In the genomic region with DNA sequence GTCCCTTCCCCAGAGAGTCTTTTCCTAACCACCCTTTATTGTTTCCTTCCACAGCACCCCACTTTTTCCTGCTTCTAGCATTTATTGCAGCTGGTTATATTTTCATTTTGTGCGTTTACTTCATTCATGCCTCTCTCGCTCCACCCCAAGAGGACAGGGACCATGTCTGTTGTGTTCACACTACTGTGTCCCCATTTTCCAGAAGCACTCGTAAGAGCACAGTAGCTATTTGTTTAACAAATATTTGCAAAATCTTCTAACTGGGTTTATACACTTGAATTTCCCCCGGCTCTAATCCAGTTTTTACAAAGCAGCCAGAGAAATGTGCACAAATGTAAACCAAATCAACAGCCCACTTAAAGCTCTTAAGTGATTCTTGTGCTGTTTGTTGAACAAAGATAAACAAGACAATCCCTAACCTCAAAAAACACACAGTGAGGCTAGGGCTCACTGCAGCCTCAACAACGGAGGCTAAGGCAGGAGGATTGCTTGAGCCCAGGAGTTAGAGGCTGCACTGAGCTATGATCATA, we compare ENCODE assay signal across 36 cellular contexts. TPM values are rescaled to one million over a fixed set of nuclear protein-coding genes. Genes with fewer than 3 reads are reported as not detected.
"Had no signal": no experiment of that assay in that cellular context is flagged by ENCODE, and none has a peak within 500 bp of the region (broad histone marks: within the 10 kb centered on the region; RNA-seq: fewer than 3 reads in every experiment).

No MANE protein-coding gene starts in this region.

- ATAC-seq: activated CD4-positive, alpha-beta T cell treated with anti-CD3 and anti-CD28 coated beads for 36 hours; activated CD8-positive, alpha-beta memory T cell treated with anti-CD3 and anti-CD28 coated beads, Interleukin-2, amount 10 ng/mL, durations not matched to agents 7 days and 5 days; activated CD8-positive, alpha-beta T cell treated with anti-CD3 and anti-CD28 coated beads, Interleukin-2, amount 10 ng/mL, durations not matched to agents 7 days and 5 days; effector memory CD8-positive, alpha-beta T cell; gastroesophageal sphincter; left colon; natural killer cell; psoas muscle; stimulated activated memory B cell treated with anti-CD40 and anti-IgM and Interleukin-4, amounts not matched to agents 10 μg/mL and 1 μg/mL and 100 μg/mL, for 72 hours; stimulated activated naive CD8-positive, alpha-beta T cell treated with anti-CD3 and anti-CD28 coated beads, Interleukin-15, amount 100 ng/mL, for 72 hours had no signal

- H3K27me3 Mint-ChIP-seq: activated CD4-positive, alpha-beta T cell treated with anti-CD3 and anti-CD28 coated beads for 36 hours; activated CD8-positive, alpha-beta memory T cell treated with anti-CD3 and anti-CD28 coated beads, Interleukin-2, amount 10 ng/mL, durations not matched to agents 7 days and 5 days; effector memory CD8-positive, alpha-beta T cell; memory B cell; stimulated activated memory B cell treated with anti-CD40 and anti-IgM and Interleukin-4, amounts not matched to agents 10 μg/mL and 1 μg/mL and 100 μg/mL, for 72 hours; stimulated activated naive CD8-positive, alpha-beta T cell treated with anti-CD3 and anti-CD28 coated beads, Interleukin-15, amount 100 ng/mL, for 72 hours had no signal

- H3K27ac Mint-ChIP-seq: activated CD8-positive, alpha-beta memory T cell treated with anti-CD3 and anti-CD28 coated beads, Interleukin-2, amount 10 ng/mL, durations not matched to agents 7 days and 5 days; activated CD8-positive, alpha-beta T cell treated with anti-CD3 and anti-CD28 coated beads, Interleukin-2, amount 10 ng/mL, durations not matched to agents 7 days and 5 days; activated naive CD8-positive, alpha-beta T cell treated with anti-CD3 and anti-CD28 coated beads, Interleukin-2, amount 10 ng/mL, durations not matched to agents 7 days and 5 days; brain; memory B cell; natural killer cell; neural progenitor cell; stimulated activated memory B cell treated with anti-CD40 and anti-IgM and Interleukin-4, amounts not matched to agents 10 μg/mL and 1 μg/mL and 100 μg/mL, for 72 hours had no signal

- FAIRE-seq: kidney, small intestine had no signal

- H3K4me3 Mint-ChIP-seq: activated CD4-positive, alpha-beta T cell treated with anti-CD3 and anti-CD28 coated beads for 36 hours; activated CD8-positive, alpha-beta memory T cell treated with anti-CD3 and anti-CD28 coated beads, Interleukin-2, amount 10 ng/mL, durations not matched to agents 7 days and 5 days; activated CD8-positive, alpha-beta T cell treated with anti-CD3 and anti-CD28 coated beads, Interleukin-2, amount 10 ng/mL, durations not matched to agents 7 days and 5 days; activated naive CD8-positive, alpha-beta T cell treated with anti-CD3 and anti-CD28 coated beads, Interleukin-2, amount 10 ng/mL, durations not matched to agents 7 days and 5 days; effector memory CD8-positive, alpha-beta T cell; memory B cell; natural killer cell; neural progenitor cell; stimulated activated memory B cell treated with anti-CD40 and anti-IgM and Interleukin-4, amounts not matched to agents 10 μg/mL and 1 μg/mL and 100 μg/mL, for 72 hours; stimulated activated naive CD8-positive, alpha-beta T cell treated with anti-CD3 and anti-CD28 coated beads, Interleukin-15, amount 100 ng/mL, for 72 hours had no signal

- H3K4me1 ChIP-seq: ascending aorta, gastroesophageal sphincter, neural progenitor cell, parathyroid adenoma, psoas muscle, sigmoid colon, thyroid gland, upper lobe of left lung had no signal

- H3K9me3 ChIP-seq: ascending aorta, gastroesophageal sphincter, psoas muscle, sigmoid colon, thyroid gland, upper lobe of left lung had no signal

- H3K9me3 Mint-ChIP-seq: activated naive CD8-positive, alpha-beta T cell treated with anti-CD3 and anti-CD28 coated beads, Interleukin-2, amount 10 ng/mL, durations not matched to agents 7 days and 5 days; brain; effector memory CD8-positive, alpha-beta T cell; memory B cell; natural killer cell; neural progenitor cell; stimulated activated memory B cell treated with anti-CD40 and anti-IgM and Interleukin-4, amounts not matched to agents 10 μg/mL and 1 μg/mL and 100 μg/mL, for 72 hours; stimulated activated naive CD8-positive, alpha-beta T cell treated with anti-CD3 and anti-CD28 coated beads, Interleukin-15, amount 100 ng/mL, for 72 hours had no signal

- H3K4me3 ChIP-seq: ascending aorta, cardiac muscle cell, coronary artery, gastroesophageal sphincter, hepatocyte, neural progenitor cell, psoas muscle, sigmoid colon, thyroid gland, upper lobe of left lung had no signal

- DNase-seq: activated CD4-positive, alpha-beta T cell treated with anti-CD3 and anti-CD28 coated beads for 36 hours; activated CD4-positive, CD25-positive, alpha-beta regulatory T cell; activated CD8-positive, alpha-beta memory T cell treated with anti-CD3 and anti-CD28 coated beads, Interleukin-2, amount 10 ng/mL, durations not matched to agents 7 days and 5 days; activated CD8-positive, alpha-beta T cell treated with anti-CD3 and anti-CD28 coated beads, Interleukin-2, amount 10 ng/mL, durations not matched to agents 7 days and 5 days; activated effector memory CD4-positive, alpha-beta T cell treated with Interleukin-2 at 50 U/mL for 16 hours; activated naive CD4-positive, alpha-beta T cell treated with Interleukin-2 at 50 U/mL for 16 hours; activated naive CD8-positive, alpha-beta T cell treated with anti-CD3 and anti-CD28 coated beads, Interleukin-2, amount 10 ng/mL, durations not matched to agents 7 days and 5 days; cerebellar nuclear complex; effector memory CD8-positive, alpha-beta T cell; erythroblast; kidney; left colon; natural killer cell; occipital lobe; psoas muscle; sigmoid colon; small intestine; stimulated activated CD4-positive, alpha-beta T cell treated with anti-CD3 and anti-CD28 coated beads, Interleukin-4, amount 100 ng/mL, for 24 hours; stimulated activated naive CD8-positive, alpha-beta T cell treated with anti-CD3 and anti-CD28 coated beads, Interleukin-15, amount 100 ng/mL, for 72 hours; substantia nigra; thyroid gland; upper lobe of left lung had no signal

- H3K27me3 ChIP-seq: ascending aorta, cardiac muscle cell, gastroesophageal sphincter, hepatocyte, neural progenitor cell, sigmoid colon, thyroid gland, upper lobe of left lung had no signal

- H3K4me1 Mint-ChIP-seq: activated CD4-positive, alpha-beta T cell treated with anti-CD3 and anti-CD28 coated beads for 36 hours; activated CD8-positive, alpha-beta memory T cell treated with anti-CD3 and anti-CD28 coated beads, Interleukin-2, amount 10 ng/mL, durations not matched to agents 7 days and 5 days; activated naive CD8-positive, alpha-beta T cell treated with anti-CD3 and anti-CD28 coated beads, Interleukin-2, amount 10 ng/mL, durations not matched to agents 7 days and 5 days; brain; natural killer cell; neural progenitor cell; stimulated activated memory B cell treated with anti-CD40 and anti-IgM and Interleukin-4, amounts not matched to agents 10 μg/mL and 1 μg/mL and 100 μg/mL, for 72 hours had no signal

- H3K36me3 ChIP-seq: ascending aorta, cardiac muscle cell, gastroesophageal sphincter, neural progenitor cell, sigmoid colon, thyroid gland, upper lobe of left lung had no signal

- H3K27ac ChIP-seq: ascending aorta, cardiac muscle cell, coronary artery, gastroesophageal sphincter, hepatocyte, neural progenitor cell, parathyroid adenoma, psoas muscle, sigmoid colon, thyroid gland, upper lobe of left lung had no signal

- H3K36me3 Mint-ChIP-seq: activated CD8-positive, alpha-beta memory T cell treated with anti-CD3 and anti-CD28 coated beads, Interleukin-2, amount 10 ng/mL, durations not matched to agents 7 days and 5 days; activated naive CD8-positive, alpha-beta T cell treated with anti-CD3 and anti-CD28 coated beads, Interleukin-2, amount 10 ng/mL, durations not matched to agents 7 days and 5 days; brain; memory B cell; natural killer cell; neural progenitor cell; stimulated activated memory B cell treated with anti-CD40 and anti-IgM and Interleukin-4, amounts not matched to agents 10 μg/mL and 1 μg/mL and 100 μg/mL, for 72 hours had no signal

RNA-seq across cellular contexts. Expression of gene VRTN, which starts 39.1 kb away (rescaled TPM):
- total RNA-seq: activated CD4-positive, alpha-beta T cell treated with anti-CD3 and anti-CD28 coated beads for 36 hours; activated CD8-positive, alpha-beta memory T cell treated with anti-CD3 and anti-CD28 coated beads, Interleukin-2, amount 10 ng/mL, durations not matched to agents 7 days and 5 days; activated CD8-positive, alpha-beta T cell treated with anti-CD3 and anti-CD28 coated beads, Interleukin-2, amount 10 ng/mL, durations not matched to agents 7 days and 5 days; activated naive CD8-positive, alpha-beta T cell treated with anti-CD3 and anti-CD28 coated beads, Interleukin-2, amount 10 ng/mL, durations not matched to agents 7 days and 5 days; ascending aorta; fibroblast of lung; fibroblast of villous mesenchyme; gastroesophageal sphincter; kidney; left colon; lower leg skin; mononuclear cell; natural killer cell; occipital lobe; psoas muscle; sigmoid colon; thyroid gland had no signal
